Comparison of ENCODE assay signal across 1 cellular context in the genomic region with DNA sequence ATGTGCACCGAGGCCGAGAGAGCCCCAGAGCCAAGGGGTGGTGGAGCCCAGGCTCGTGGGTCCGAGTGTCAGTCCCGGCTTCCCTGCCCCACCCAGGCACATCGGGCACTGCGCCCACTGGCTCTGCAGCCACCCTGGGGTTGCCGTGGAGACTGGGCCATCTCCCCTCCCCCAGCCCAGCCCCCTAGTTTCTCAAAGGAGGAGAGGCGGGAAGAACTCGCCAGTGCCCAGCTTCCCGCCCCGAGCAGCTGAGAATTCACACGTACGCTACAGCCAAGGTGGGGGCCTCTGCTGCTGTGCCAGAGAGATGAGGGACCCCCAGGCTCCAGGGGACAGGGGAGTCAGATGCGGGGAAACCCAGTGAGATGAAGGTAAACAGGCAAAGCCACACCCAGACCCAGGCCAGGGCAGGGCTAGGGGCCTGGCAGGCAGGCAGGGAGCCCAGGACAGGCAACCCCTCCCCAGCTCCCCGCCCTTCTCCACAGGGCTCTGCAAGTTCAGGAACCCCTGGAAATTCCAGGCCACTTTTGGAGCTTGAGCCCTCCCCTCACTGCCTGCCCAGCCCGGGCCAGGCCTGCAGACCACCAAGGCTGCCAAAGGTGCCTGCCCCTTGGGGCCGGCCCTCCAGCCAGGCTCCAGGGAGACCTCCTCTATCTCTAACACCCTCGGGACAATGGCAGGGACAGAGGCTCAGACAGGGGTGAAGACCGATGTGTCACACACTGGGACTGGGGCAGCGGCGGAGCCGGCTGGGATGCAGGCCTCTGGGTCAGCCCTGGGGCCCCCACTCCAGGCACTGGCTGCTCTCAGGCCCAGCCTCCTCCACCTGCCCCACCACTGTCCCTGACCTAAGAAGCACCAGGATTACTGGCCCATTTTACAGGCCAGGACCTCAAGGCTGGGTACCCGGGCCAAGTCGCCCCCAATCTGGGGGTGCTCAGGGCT.
A peak's percentile ranks its signal among the peaks of the same experiment; 100 is the strongest.
TF ChIP-seq lines count a peak whose summit lies in the region.

No MANE protein-coding gene starts in this region.

TF ChIP-seq in H1, 55 proteins besides CTCF, POLR2A, EP300 and RAD21:
- TF ChIP-seq, protein P1, sequence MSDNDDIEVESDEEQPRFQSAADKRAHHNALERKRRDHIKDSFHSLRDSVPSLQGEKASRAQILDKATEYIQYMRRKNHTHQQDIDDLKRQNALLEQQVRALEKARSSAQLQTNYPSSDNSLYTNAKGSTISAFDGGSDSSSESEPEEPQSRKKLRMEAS (IDR thresholded peaks at IDR 0.05), result 0 out of 2 replicates have a peak, but pooled peaks have one; percentile 16
- TF ChIP-seq ASH2L (IDR thresholded peaks at IDR 0.05; ENCODE audit: low read length) (peak; percentile 40), TAF7 (optimal IDR thresholded peaks at IDR 0.05; ENCODE audit: borderline replicate concordance, low read depth, low read length) (peak; percentile 14), SIN3A (conservative IDR thresholded peaks at IDR 0.05 in 1 of 2, IDR thresholded peaks at IDR 0.05 in 1 of 2; ENCODE audit: low read depth in 1 of 2, low read length in 2 of 2) (no peak), KDM5A (IDR thresholded peaks at IDR 0.05; ENCODE audit: low read length) (no peak), RBBP5 (IDR thresholded peaks at IDR 0.05; ENCODE audit: borderline replicate concordance, low read depth, low read length) (no peak), KDM1A (IDR thresholded peaks at IDR 0.05; ENCODE audit: borderline replicate concordance, low read length) (peak; percentile 85; the same call in 1 of the 2 replicates)
- TF ChIP-seq, protein P2, sequence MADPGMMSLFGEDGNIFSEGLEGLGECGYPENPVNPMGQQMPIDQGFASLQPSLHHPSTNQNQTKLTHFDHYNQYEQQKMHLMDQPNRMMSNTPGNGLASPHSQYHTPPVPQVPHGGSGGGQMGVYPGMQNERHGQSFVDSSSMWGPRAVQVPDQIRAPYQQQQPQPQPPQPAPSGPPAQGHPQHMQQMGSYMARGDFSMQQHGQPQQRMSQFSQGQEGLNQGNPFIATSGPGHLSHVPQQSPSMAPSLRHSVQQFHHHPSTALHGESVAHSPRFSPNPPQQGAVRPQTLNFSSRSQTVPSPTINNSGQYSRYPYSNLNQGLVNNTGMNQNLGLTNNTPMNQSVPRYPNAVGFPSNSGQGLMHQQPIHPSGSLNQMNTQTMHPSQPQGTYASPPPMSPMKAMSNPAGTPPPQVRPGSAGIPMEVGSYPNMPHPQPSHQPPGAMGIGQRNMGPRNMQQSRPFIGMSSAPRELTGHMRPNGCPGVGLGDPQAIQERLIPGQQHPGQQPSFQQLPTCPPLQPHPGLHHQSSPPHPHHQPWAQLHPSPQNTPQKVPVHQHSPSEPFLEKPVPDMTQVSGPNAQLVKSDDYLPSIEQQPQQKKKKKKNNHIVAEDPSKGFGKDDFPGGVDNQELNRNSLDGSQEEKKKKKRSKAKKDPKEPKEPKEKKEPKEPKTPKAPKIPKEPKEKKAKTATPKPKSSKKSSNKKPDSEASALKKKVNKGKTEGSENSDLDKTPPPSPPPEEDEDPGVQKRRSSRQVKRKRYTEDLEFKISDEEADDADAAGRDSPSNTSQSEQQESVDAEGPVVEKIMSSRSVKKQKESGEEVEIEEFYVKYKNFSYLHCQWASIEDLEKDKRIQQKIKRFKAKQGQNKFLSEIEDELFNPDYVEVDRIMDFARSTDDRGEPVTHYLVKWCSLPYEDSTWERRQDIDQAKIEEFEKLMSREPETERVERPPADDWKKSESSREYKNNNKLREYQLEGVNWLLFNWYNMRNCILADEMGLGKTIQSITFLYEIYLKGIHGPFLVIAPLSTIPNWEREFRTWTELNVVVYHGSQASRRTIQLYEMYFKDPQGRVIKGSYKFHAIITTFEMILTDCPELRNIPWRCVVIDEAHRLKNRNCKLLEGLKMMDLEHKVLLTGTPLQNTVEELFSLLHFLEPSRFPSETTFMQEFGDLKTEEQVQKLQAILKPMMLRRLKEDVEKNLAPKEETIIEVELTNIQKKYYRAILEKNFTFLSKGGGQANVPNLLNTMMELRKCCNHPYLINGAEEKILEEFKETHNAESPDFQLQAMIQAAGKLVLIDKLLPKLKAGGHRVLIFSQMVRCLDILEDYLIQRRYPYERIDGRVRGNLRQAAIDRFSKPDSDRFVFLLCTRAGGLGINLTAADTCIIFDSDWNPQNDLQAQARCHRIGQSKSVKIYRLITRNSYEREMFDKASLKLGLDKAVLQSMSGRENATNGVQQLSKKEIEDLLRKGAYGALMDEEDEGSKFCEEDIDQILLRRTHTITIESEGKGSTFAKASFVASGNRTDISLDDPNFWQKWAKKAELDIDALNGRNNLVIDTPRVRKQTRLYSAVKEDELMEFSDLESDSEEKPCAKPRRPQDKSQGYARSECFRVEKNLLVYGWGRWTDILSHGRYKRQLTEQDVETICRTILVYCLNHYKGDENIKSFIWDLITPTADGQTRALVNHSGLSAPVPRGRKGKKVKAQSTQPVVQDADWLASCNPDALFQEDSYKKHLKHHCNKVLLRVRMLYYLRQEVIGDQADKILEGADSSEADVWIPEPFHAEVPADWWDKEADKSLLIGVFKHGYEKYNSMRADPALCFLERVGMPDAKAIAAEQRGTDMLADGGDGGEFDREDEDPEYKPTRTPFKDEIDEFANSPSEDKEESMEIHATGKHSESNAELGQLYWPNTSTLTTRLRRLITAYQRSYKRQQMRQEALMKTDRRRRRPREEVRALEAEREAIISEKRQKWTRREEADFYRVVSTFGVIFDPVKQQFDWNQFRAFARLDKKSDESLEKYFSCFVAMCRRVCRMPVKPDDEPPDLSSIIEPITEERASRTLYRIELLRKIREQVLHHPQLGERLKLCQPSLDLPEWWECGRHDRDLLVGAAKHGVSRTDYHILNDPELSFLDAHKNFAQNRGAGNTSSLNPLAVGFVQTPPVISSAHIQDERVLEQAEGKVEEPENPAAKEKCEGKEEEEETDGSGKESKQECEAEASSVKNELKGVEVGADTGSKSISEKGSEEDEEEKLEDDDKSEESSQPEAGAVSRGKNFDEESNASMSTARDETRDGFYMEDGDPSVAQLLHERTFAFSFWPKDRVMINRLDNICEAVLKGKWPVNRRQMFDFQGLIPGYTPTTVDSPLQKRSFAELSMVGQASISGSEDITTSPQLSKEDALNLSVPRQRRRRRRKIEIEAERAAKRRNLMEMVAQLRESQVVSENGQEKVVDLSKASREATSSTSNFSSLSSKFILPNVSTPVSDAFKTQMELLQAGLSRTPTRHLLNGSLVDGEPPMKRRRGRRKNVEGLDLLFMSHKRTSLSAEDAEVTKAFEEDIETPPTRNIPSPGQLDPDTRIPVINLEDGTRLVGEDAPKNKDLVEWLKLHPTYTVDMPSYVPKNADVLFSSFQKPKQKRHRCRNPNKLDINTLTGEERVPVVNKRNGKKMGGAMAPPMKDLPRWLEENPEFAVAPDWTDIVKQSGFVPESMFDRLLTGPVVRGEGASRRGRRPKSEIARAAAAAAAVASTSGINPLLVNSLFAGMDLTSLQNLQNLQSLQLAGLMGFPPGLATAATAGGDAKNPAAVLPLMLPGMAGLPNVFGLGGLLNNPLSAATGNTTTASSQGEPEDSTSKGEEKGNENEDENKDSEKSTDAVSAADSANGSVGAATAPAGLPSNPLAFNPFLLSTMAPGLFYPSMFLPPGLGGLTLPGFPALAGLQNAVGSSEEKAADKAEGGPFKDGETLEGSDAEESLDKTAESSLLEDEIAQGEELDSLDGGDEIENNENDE (IDR thresholded peaks at IDR 0.05; ENCODE audit: insufficient replicate concordance, low read length), result no peak
